18 cellular contexts compared by ENCODE assay signal in the genomic region with DNA sequence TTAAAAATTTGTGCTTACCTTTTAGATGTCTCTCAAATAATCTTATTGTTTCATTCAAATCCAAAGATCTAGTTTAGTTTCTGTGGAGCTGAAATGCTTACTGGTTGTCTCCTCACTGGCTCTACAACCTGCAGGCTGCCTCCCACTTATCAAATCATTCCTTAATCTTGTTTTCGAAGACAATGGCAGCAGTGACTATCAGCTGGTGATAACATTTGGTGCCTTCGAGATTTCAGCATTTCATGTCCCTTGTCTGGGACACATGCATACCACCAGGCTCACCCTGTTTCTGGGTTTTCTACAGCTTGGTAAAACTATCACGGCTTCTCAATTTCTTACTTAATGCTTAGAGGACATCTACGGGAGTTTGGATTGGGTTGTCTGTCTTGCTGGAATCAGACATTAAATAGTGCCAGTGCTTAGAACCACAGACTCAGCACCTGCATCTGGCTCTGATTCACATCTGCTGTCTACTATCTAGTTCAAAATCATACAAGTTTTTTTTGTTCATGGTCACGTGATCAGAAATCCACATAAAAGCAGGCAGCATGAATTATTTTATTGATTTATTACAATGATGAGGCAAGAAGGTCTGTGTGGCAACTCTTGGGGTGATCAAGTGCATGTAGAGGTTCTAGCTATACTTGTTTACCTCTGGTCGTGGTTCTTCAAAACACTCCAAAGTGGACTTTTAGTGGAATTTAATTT. TPM values are rescaled to one million over a fixed set of nuclear protein-coding genes. Genes with fewer than 3 reads are reported as not detected.
A peak's percentile ranks its signal among the peaks of the same experiment; 100 is the strongest.
DNase-seq lines count a peak whose midpoint lies in the region; ATAC-seq, FAIRE-seq and TF ChIP-seq lines count a peak whose summit lies in the region.
"Had no signal": no experiment of that assay in that cellular context is flagged by ENCODE, and none has a peak within 500 bp of the region (broad histone marks: within the 10 kb centered on the region; RNA-seq: fewer than 3 reads in every experiment).

No MANE protein-coding gene starts in this region.

- H4K20me1 ChIP-seq in IMR-90 (ENCODE audit: insufficient read depth, low read length), result no peaks in the 10 kb centered on the region
- no peaks in the 10 kb centered on the region for H4K20me1 ChIP-seq in K562 (replicated peaks; ENCODE audit: control insufficient read depth, insufficient read depth, low read length)

- in situ Hi-C loops in IMR-90 (cut with MboI; ENCODE audit: low sequenced_read_pairs), result no loop called here
- in situ Hi-C loops in K562 (cut with MboI), result no loop called here

- H3K4me1 ChIP-seq in IMR-90 (ENCODE audit: control insufficient read depth, insufficient read depth, low read length) (no peaks in the 10 kb centered on the region), K562 (replicated peaks in 1 of 2; ENCODE audit: control insufficient read depth in 2 of 2, insufficient read depth in 2 of 2, low read length in 2 of 2) (no peaks in the 10 kb centered on the region)

- no peak overlapping the region for H3K14ac ChIP-seq in IMR-90 (replicated peaks; ENCODE audit: low read depth, low read length)

- DNase-seq in NCI-H82 (lab: John Stamatoyannopoulos, UW), result peak; percentile 59
- no peak for DNase-seq in NCI-H82 treated with DMSO at 0.1 percent for 48 hours (lab: John Stamatoyannopoulos, UW; ENCODE audit: unreplicated experiment)
- DNase-seq in IMR-90, result no peak
- DNase-seq in K562 (ENCODE audit: extremely low read depth in 1 of 4, low spot score in 3 of 4), result no peak
- no peak for DNase-seq in progenitor cell of endocrine pancreas (ENCODE audit: low spot score, unreplicated experiment)
- DNase-seq in activated CD4-positive, alpha-beta T cell treated with anti-CD3 and anti-CD28 coated beads for 48 hours, result no peak
- no peak for DNase-seq in NCI-H446 (lab: John Stamatoyannopoulos, UW)
- DNase-seq: CD8-positive, alpha-beta T cell; COR-L47; DMS153; DMS79 treated with DMSO at 0.1 percent for 48 hours; GDM1; GOT3; H9 had no signal

- no peak overlapping the region for H3K27ac ChIP-seq in IMR-90 (ENCODE audit: insufficient read depth, low read length)
- no peak overlapping the region for H3K27ac ChIP-seq in K562 (ENCODE audit: extremely low read depth, low read depth, low read length)
- H3K27ac ChIP-seq: 22Rv1 had no signal

- H2AK9ac ChIP-seq in IMR-90 (replicated peaks; ENCODE audit: low read depth, low read length, poor library complexity), result no peak overlapping the region

- TF ChIP-seq POLR2A in IMR-90 (IDR thresholded peaks at IDR 0.05; ENCODE audit: low read depth, low read length) (no peak), K562 (conservative IDR thresholded peaks at IDR 0.05) (no peak)

- H3K9me3 ChIP-seq in IMR-90 (ENCODE audit: control insufficient read depth, insufficient read depth, low read length) (no peaks in the 10 kb centered on the region), K562 (replicated peaks; ENCODE audit: control insufficient read depth, insufficient read depth, low read depth, low read length) (no peaks in the 10 kb centered on the region)

- no peak overlapping the region for H3K18ac ChIP-seq in IMR-90 (ENCODE audit: low read depth, low read length)

- TF ChIP-seq RAD21 in IMR-90 (IDR thresholded peaks at IDR 0.05; ENCODE audit: low read length), result no peak
- TF ChIP-seq RAD21 in K562 (CRISPR knock-in tag; conservative IDR thresholded peaks at IDR 0.05 in 1 of 2, IDR thresholded peaks at IDR 0.05 in 1 of 2), result no peak

- peaks cover 1% of the 10 kb centered on the region for H3K36me3 Mint-ChIP-seq in progenitor cell of endocrine pancreas (ENCODE audit: insufficient read depth)
- H3K36me3 Mint-ChIP-seq: CD14-positive monocyte; CD8-positive, alpha-beta T cell had no signal

- H2BK20ac ChIP-seq in IMR-90 (ENCODE audit: low read depth, low read length), result no peak overlapping the region

- H3K27me3 ChIP-seq in IMR-90 (ENCODE audit: control insufficient read depth, insufficient read depth, low read length), result no peaks in the 10 kb centered on the region
- peaks cover 2 to 4% of the 10 kb centered on the region in 2 experiments; a peak in 2 of 5 replicates for H3K27me3 ChIP-seq in K562 (ENCODE audit: control insufficient read depth in 2 of 2, insufficient read depth in 2 of 2, low read length in 2 of 2)

- H3K56ac ChIP-seq in IMR-90 (ENCODE audit: extremely low read depth, insufficient read depth, low read length), result no peak overlapping the region

- peak overlapping the region; percentile 0 for H3K27ac Mint-ChIP-seq in progenitor cell of endocrine pancreas
- H3K27ac Mint-ChIP-seq: CD14-positive monocyte; CD8-positive, alpha-beta T cell; H9 had no signal

- intact Hi-C loops in IMR-90 (cut with micrococcal nuclease) (no loop called here), K562 (cut with micrococcal nuclease) (no loop called here)

- no peak overlapping the region for H4K91ac ChIP-seq in IMR-90 (ENCODE audit: insufficient read depth, low read depth, low read length)

- no peak overlapping the region for H4K5ac ChIP-seq in IMR-90 (ENCODE audit: low read depth, low read length)

- no peak overlapping the region for H2BK120ac ChIP-seq in IMR-90 (ENCODE audit: low read depth, low read length)

- H3K9ac ChIP-seq in IMR-90 (ENCODE audit: low read depth, low read length) (no peak overlapping the region), K562 (ENCODE audit: insufficient read depth in 1 of 2, low read depth in 2 of 2, low read length in 2 of 2) (no peak overlapping the region)

- BruUV-seq in IMR-90 (replicated peaks; lab: Mats Ljungman, UMichigan) (no TSS peak), K562 (replicated peaks; lab: Mats Ljungman, UMichigan) (no TSS peak)

- no peak overlapping the region for H3K4ac ChIP-seq in IMR-90 (ENCODE audit: low read depth, low read length)

- peaks cover 7% of the 10 kb centered on the region for H3K9me3 Mint-ChIP-seq in progenitor cell of endocrine pancreas (ENCODE audit: low read depth)
- H3K9me3 Mint-ChIP-seq: CD8-positive, alpha-beta T cell had no signal

- no peak overlapping the region for H3K4me3 ChIP-seq in IMR-90 (ENCODE audit: insufficient read depth, low read depth, low read length)
- no peak overlapping the region for H3K4me3 ChIP-seq in K562

- WGBS in IMR-90 (ENCODE audit: extremely low coverage in 2 of 2, insufficient read length in 1 of 2), 2 experiments, result 33% methylated on average over 1 of the region's 6 CpGs; no CpG with 5 or more reads in 1 of the 2 experiments
- WGBS in K562 (ENCODE audit: insufficient coverage, low coverage, missing lambda C conversion rate), result 4% methylated on average over 6 of the region's 6 CpGs

- no peak overlapping the region for H2BK15ac ChIP-seq in IMR-90 (ENCODE audit: low read depth, low read length)

- H3K4me1 Mint-ChIP-seq in progenitor cell of endocrine pancreas (ENCODE audit: low read depth), result peaks cover 7% of the 10 kb centered on the region
- H3K4me1 Mint-ChIP-seq: CD14-positive monocyte had no signal

- CTCF ChIA-PET in IMR-90 (lab: Yijun Ruan, JAX) (no interaction called here), K562 (lab: Yijun Ruan, JAX; ENCODE audit: low intra/inter-chr PET ratio) (no interaction called here)

- H3K23ac ChIP-seq in IMR-90 (ENCODE audit: low read depth, low read length), result no peak overlapping the region

- H2AK5ac ChIP-seq in IMR-90 (ENCODE audit: low read depth, low read length), result no peak overlapping the region

- H3K36me3 ChIP-seq in IMR-90 (ENCODE audit: control insufficient read depth, insufficient read depth, low read length) (no peaks in the 10 kb centered on the region), K562 (ENCODE audit: control insufficient read depth, insufficient read depth, low read length) (no peaks in the 10 kb centered on the region)

- FAIRE-seq in K562 (lab: Jason Lieb, UNC), result no peak
- FAIRE-seq: D721Med had no signal

- no peaks in the 10 kb centered on the region for H3K27me3 Mint-ChIP-seq in progenitor cell of endocrine pancreas

- H3K4me2 ChIP-seq in IMR-90 (ENCODE audit: low read depth, low read length) (no peak overlapping the region), K562 (ENCODE audit: insufficient read depth, low read length) (no peak overlapping the region)

- no peak overlapping the region for H2AFZ ChIP-seq in IMR-90 (replicated peaks; ENCODE audit: low read length, poor library complexity)
- no peak overlapping the region for H2AFZ ChIP-seq in K562 (ENCODE audit: low read depth, low read length)

- H3K79me1 ChIP-seq in IMR-90 (ENCODE audit: low read depth in 1 of 2, low read length in 2 of 2), result no peaks in the 10 kb centered on the region

- POLR2A ChIA-PET in IMR-90 (lab: Charles Lee; ENCODE audit: unreplicated experiment) (no interaction called here), K562 (lab: Yijun Ruan, JAX) (interaction anchor here (0.8 kb wide), 1 partner anchor 82 kb away, joined by 3 read pairs; no protein-coding TSS in a partner anchor)

- H3K9me1 ChIP-seq in IMR-90 (ENCODE audit: insufficient read depth, low read length), result no peaks in the 10 kb centered on the region
- no peaks in the 10 kb centered on the region for H3K9me1 ChIP-seq in K562 (ENCODE audit: control insufficient read depth, insufficient read depth, low read length)

- ATAC-seq in IMR-90 (ENCODE audit: low read depth) (no peak), K562 (no peak), GM19397 (IDR thresholded peaks at IDR 0.05; ENCODE audit: unreplicated experiment) (no peak)
- ATAC-seq: CD8-positive, alpha-beta T cell had no signal

- no peak overlapping the region for H2BK5ac ChIP-seq in IMR-90 (ENCODE audit: low read depth, low read length, poor library complexity, severe bottlenecking)

- TF ChIP-seq EP300 in K562 (IDR thresholded peaks at IDR 0.05; ENCODE audit: low read length), result no peak

- H3K4me3 Mint-ChIP-seq in progenitor cell of endocrine pancreas (ENCODE audit: low read depth), result no peak overlapping the region
- H3K4me3 Mint-ChIP-seq: CD14-positive monocyte; CD8-positive, alpha-beta T cell; H9 had no signal

- TF ChIP-seq CTCF in IMR-90 (conservative IDR thresholded peaks at IDR 0.05; ENCODE audit: low read depth, low read length) (no peak), K562 (IDR thresholded peaks at IDR 0.05 in 2 of 3, conservative IDR thresholded peaks at IDR 0.05 in 1 of 3; ENCODE audit: insufficient read depth in 2 of 3, low read depth in 1 of 3, low read length in 3 of 3) (no peak), progenitor cell of endocrine pancreas (IDR thresholded peaks at IDR 0.05; ENCODE audit: unreplicated experiment) (no peak)

- H4K8ac ChIP-seq in IMR-90 (ENCODE audit: low read depth in 2 of 2, low read length in 2 of 2), result no peak overlapping the region

- H3K79me2 ChIP-seq in K562 (ENCODE audit: control insufficient read depth, insufficient read depth, low read length), result no peaks in the 10 kb centered on the region

- dilution Hi-C loops in IMR-90 (cut with HindIII; ENCODE audit: low sequenced_read_pairs, unreplicated experiment), result no loop called here

RNA-seq across cellular contexts. Expression of a gene that starts 32.0 kb away (rescaled TPM):
- total RNA-seq in IMR-90 (2012; rRNA removed), result 35.3 and 45.3 TPM in 2 replicates
- polyA plus RNA-seq in IMR-90 (2012; rRNA removed), result 10.5 and 12.3 TPM in 2 replicates
- polyA plus RNA-seq in IMR-90 (2012; cell fraction: cytosol; rRNA removed), result 1.1 and 1.5 TPM in 2 replicates
- 2.7 and 24.2 TPM in 2 replicates for polyA plus RNA-seq in IMR-90 (2012; cell fraction: nucleus; rRNA removed; ENCODE audit: low replicate concordance)
- 29.6 and 109 TPM in 2 replicates for total RNA-seq in K562 (2011; cell fraction: chromatin; rRNA removed; ENCODE audit: low replicate concordance)
- 10.7 and 17.6 TPM in 2 replicates for total RNA-seq in K562 (2011; cell fraction: nucleolus; rRNA removed)
- 28.3 and 32.7 TPM in 2 replicates for total RNA-seq in K562 (2011; cell fraction: nucleoplasm; rRNA removed)
- 24.3 and 26.0 TPM in 2 replicates for total RNA-seq in K562 (2014; rRNA removed)
- 52.2 and 58.5 TPM in 2 replicates for total RNA-seq in K562 (2014; rRNA removed; fragmentation: Illumina TruSeq; extraction: Trizol)
- total RNA-seq in K562 (2015; rRNA removed; fragmentation: Illumina TruSeq; extraction: Trizol), result 37.4 and 41.0 TPM in 2 replicates
- 33.9 and 34.6 TPM in 2 replicates for total RNA-seq in K562 (2021)
- 29.7 and 43.6 TPM in 2 replicates for polyA plus RNA-seq in K562 (2011; rRNA removed)
- polyA plus RNA-seq in K562 (2011; cell fraction: cytosol; rRNA removed), result 5.8 and 13.2 TPM in 2 replicates
- polyA plus RNA-seq in K562 (2011; cell fraction: nucleus; rRNA removed), result 41.0 and 54.1 TPM in 2 replicates
- 18.0 and 19.7 TPM in 2 replicates for polyA plus RNA-seq in K562 (2012)
- polyA plus RNA-seq in K562 (2014; fragmentation: Illumina TruSeq; extraction: Trizol), result 34.6 and 39.3 TPM in 2 replicates
- 10 to 100 TPM; 11.2 to 20.1 TPM for polyA plus RNA-seq in K562 (2014; fragmentation: Nextera tagmentation; extraction: Ambion mirVana)
- polyA plus RNA-seq in K562 (2014; rRNA removed), result 23.9 and 24.8 TPM in 2 replicates
- polyA minus RNA-seq in K562 (2011; rRNA and poly(A)+ RNA removed), result 83.1 and 84.7 TPM in 2 replicates
- polyA minus RNA-seq in K562 (2011; cell fraction: cytosol; rRNA and poly(A)+ RNA removed), result 13.7 and 22.9 TPM in 2 replicates
- polyA minus RNA-seq in K562 (2011; cell fraction: nucleus; rRNA and poly(A)+ RNA removed), result 50.9 and 77.9 TPM in 2 replicates
- total RNA-seq in progenitor cell of endocrine pancreas, result 74.9 and 75.1 TPM in 2 replicates
